In genomic region chr3:6929918-6930317, GRCh38 we compare ENCODE assay signal across 20 cellular contexts.
A peak's percentile ranks its signal among the peaks of the same experiment; 100 is the strongest.
DNase-seq lines count a peak whose midpoint lies in the region; ATAC-seq, FAIRE-seq and TF ChIP-seq lines count a peak whose summit lies in the region.
"Had no signal": no experiment of that assay in that cellular context is flagged by ENCODE, and none has a peak within 500 bp of the region (broad histone marks: within the 10 kb centered on the region; RNA-seq: fewer than 3 reads in every experiment).

No MANE protein-coding gene starts in this region.

- H3K4me2 ChIP-seq in HepG2 (ENCODE audit: low read depth, low read length) = no peak overlapping the region
- H3K4me2 ChIP-seq: A549; BLaER1 treated with 17β-estradiol and CSF1 and Interleukin-3, amounts not matched to agents 10 nM and 100 nM had no signal

- no peak overlapping the region for H3K9ac ChIP-seq in liver (ENCODE audit: low read depth in 1 of 2, low read length in 2 of 2)
- no peak overlapping the region for H3K9ac ChIP-seq in HepG2 (ENCODE audit: insufficient read depth, low read depth, low read length)
- H3K9ac ChIP-seq: BLaER1 treated with 17β-estradiol and CSF1 and Interleukin-3, amounts not matched to agents 10 nM and 100 nM had no signal

- no peak for TF ChIP-seq CTCF in liver (IDR thresholded peaks at IDR 0.05; ENCODE audit: low read depth, low read length, missing input control)
- TF ChIP-seq CTCF in HepG2 (CRISPR knock-in tag; IDR thresholded peaks at IDR 0.05) = no peak
- TF ChIP-seq CTCF in adrenal gland (IDR thresholded peaks at IDR 0.05) = no peak
- no peak for TF ChIP-seq CTCF in heart left ventricle (IDR thresholded peaks at IDR 0.05)

- no peaks in the 10 kb centered on the region for H3K27me3 ChIP-seq in liver (ENCODE audit: control insufficient read depth in 4 of 4, insufficient read depth in 4 of 4, low read length in 3 of 4)
- H3K27me3 ChIP-seq in HepG2 (ENCODE audit: control insufficient read depth in 1 of 2, insufficient read depth in 2 of 2, low read length in 2 of 2) = no peaks in the 10 kb centered on the region
- no peaks in the 10 kb centered on the region for H3K27me3 ChIP-seq in adrenal gland
- H3K27me3 ChIP-seq in heart left ventricle = peaks cover 0 to 5% (median 0%) of the 10 kb centered on the region in 9 donors
- H3K27me3 ChIP-seq: BLaER1 treated with 17β-estradiol and CSF1 and Interleukin-3, amounts not matched to agents 10 nM and 100 nM had no signal

- no peak for DNase-seq in HepG2 (ENCODE audit: low spot score)
- DNase-seq in left lobe of liver (ENCODE audit: low spot score) = no peak
- no peak for DNase-seq in adrenal gland
- DNase-seq in heart left ventricle = no peak
- DNase-seq: AML-193; Caco-2; Calu3; CD4-positive, alpha-beta T cell; CD8-positive, alpha-beta T cell; DMS79 treated with DMSO at 0.1 percent for 48 hours; GF-D8 had no signal

- no peaks in the 10 kb centered on the region for H3K79me2 ChIP-seq in HepG2 (ENCODE audit: insufficient read depth, low read length)

- FAIRE-seq in HepG2 (lab: Jason Lieb, UNC) = no peak
- FAIRE-seq: A549, D721Med, G401.6, GM12891, GM19239 had no signal

- no peak for TF ChIP-seq EP300 in HepG2 (IDR thresholded peaks at IDR 0.05; ENCODE audit: low read depth in 2 of 2, low read length in 2 of 2)
- no peak for TF ChIP-seq EP300 in HepG2 (CRISPR knock-in tag; IDR thresholded peaks at IDR 0.05; ENCODE audit: borderline replicate concordance)

- H3K4me3 ChIP-seq in liver (ENCODE audit: low read depth in 1 of 3, low read length in 3 of 3) = no peak overlapping the region
- no peak overlapping the region for H3K4me3 ChIP-seq in HepG2 (replicated peaks in 1 of 3; ENCODE audit: insufficient read depth in 1 of 3, low read depth in 2 of 3, low read length in 3 of 3)
- no peak overlapping the region for H3K4me3 ChIP-seq in adrenal gland
- no peak overlapping the region for H3K4me3 ChIP-seq in heart left ventricle
- H3K4me3 ChIP-seq: A549; BLaER1 treated with 17β-estradiol and CSF1 and Interleukin-3, amounts not matched to agents 10 nM and 100 nM had no signal

- in situ Hi-C loops in HepG2 (cut with HindIII; ENCODE audit: extremely low pct_ligation_motif_present, low pct_unique_long_range_greater_than_20kb) = no loop called here

- H3K27ac ChIP-seq in liver (ENCODE audit: low read depth in 1 of 2, low read length in 2 of 2) = no peak overlapping the region
- no peak overlapping the region for H3K27ac ChIP-seq in HepG2 (ENCODE audit: extremely low read length, insufficient read depth, low read length)
- no peak overlapping the region for H3K27ac ChIP-seq in adrenal gland
- H3K27ac ChIP-seq in heart left ventricle = no peak overlapping the region
- H3K27ac ChIP-seq: 22Rv1; A549; BLaER1 treated with 17β-estradiol and CSF1 and Interleukin-3, amounts not matched to agents 10 nM and 100 nM; C4-2B had no signal

- POLR2A ChIA-PET in HepG2 (lab: Yijun Ruan, JAX) = no interaction called here

- BruUV-seq in HepG2 (replicated peaks; lab: Mats Ljungman, UMichigan) = no TSS peak

- H4K20me1 ChIP-seq in HepG2 (ENCODE audit: insufficient read depth, low read length) = no peaks in the 10 kb centered on the region
- H4K20me1 ChIP-seq: BLaER1 treated with 17β-estradiol and CSF1 and Interleukin-3, amounts not matched to agents 10 nM and 100 nM had no signal

- peaks cover 0 to 28% (median 20%) of the 10 kb centered on the region in 4 donors for H3K4me1 ChIP-seq in liver (ENCODE audit: control insufficient read depth in 4 of 4, insufficient read depth in 4 of 4, low read length in 3 of 4)
- no peaks in the 10 kb centered on the region for H3K4me1 ChIP-seq in HepG2 (ENCODE audit: insufficient read depth, low read length)
- H3K4me1 ChIP-seq in adrenal gland (replicated peaks in 1 of 2) = no peaks in the 10 kb centered on the region
- no peaks in the 10 kb centered on the region for H3K4me1 ChIP-seq in heart left ventricle
- H3K4me1 ChIP-seq: A549; BLaER1 treated with 17β-estradiol and CSF1 and Interleukin-3, amounts not matched to agents 10 nM and 100 nM; Caco-2 had no signal

- intact Hi-C loops in HepG2 (cut with micrococcal nuclease; ENCODE audit: unreplicated experiment) = no loop called here
- intact Hi-C loops in adrenal gland (cut with DNase I) = no loop called here
- intact Hi-C loops in heart left ventricle (cut with DNase I) = no loop called here

- 52% methylated on average over 2 of the region's 2 CpGs for WGBS in liver
- WGBS in HepG2 (ENCODE audit: low lambda C conversion rate) = 9% methylated on average over 2 of the region's 2 CpGs
- WGBS in adrenal gland, 4 donors = 68 to 77% (median 72%) methylated on average over 2 of the region's 2 CpGs
- 42 to 63% (median 59%) methylated on average over 2 of the region's 2 CpGs for WGBS in heart left ventricle, 4 donors

- CTCF ChIA-PET in HepG2 (lab: Yijun Ruan, JAX; ENCODE audit: low intra/inter-chr PET ratio, low total read pairs) = no interaction called here

- no peak for TF ChIP-seq RAD21 in liver (IDR thresholded peaks at IDR 0.05)
- no peak for TF ChIP-seq RAD21 in HepG2 (CRISPR knock-in tag; IDR thresholded peaks at IDR 0.05)

- ATAC-seq in HepG2 = no peak
- peak; percentile 83 for ATAC-seq in left lobe of liver
- ATAC-seq in heart left ventricle = no peak
- ATAC-seq: A549; CD8-positive, alpha-beta T cell had no signal

- no peaks in the 10 kb centered on the region for H3K36me3 ChIP-seq in liver (ENCODE audit: control insufficient read depth in 4 of 4, insufficient read depth in 3 of 4, low read depth in 1 of 4, low read length in 3 of 4)
- H3K36me3 ChIP-seq in HepG2 (replicated peaks in 1 of 2; ENCODE audit: control insufficient read depth in 1 of 2, insufficient read depth in 2 of 2, low read length in 2 of 2) = no peaks in the 10 kb centered on the region
- no peaks in the 10 kb centered on the region for H3K36me3 ChIP-seq in adrenal gland (replicated peaks in 1 of 2)
- H3K36me3 ChIP-seq in heart left ventricle = no peaks in the 10 kb centered on the region
- H3K36me3 ChIP-seq: BLaER1 treated with 17β-estradiol and CSF1 and Interleukin-3, amounts not matched to agents 10 nM and 100 nM had no signal

- TF ChIP-seq POLR2A in HepG2 (IDR thresholded peaks at IDR 0.05; ENCODE audit: insufficient read depth in 1 of 2, low read depth in 2 of 2, low read length in 2 of 2) = no peak
- TF ChIP-seq POLR2A in adrenal gland (IDR thresholded peaks at IDR 0.05) = no peak
- TF ChIP-seq POLR2A in heart left ventricle (IDR thresholded peaks at IDR 0.05) = no peak

- H3K9me3 ChIP-seq in liver (ENCODE audit: control insufficient read depth in 4 of 4, low read length in 3 of 4) (no peaks in the 10 kb centered on the region), HepG2 (ENCODE audit: low read length) (peaks cover 75% of the 10 kb centered on the region), adrenal gland (replicated peaks in 1 of 3) (no peaks in the 10 kb centered on the region), heart left ventricle (peaks cover 0 to 2% (median 0%) of the 10 kb centered on the region in 12 donors)
- H3K9me3 ChIP-seq: A549; BLaER1 treated with 17β-estradiol and CSF1 and Interleukin-3, amounts not matched to agents 10 nM and 100 nM; Caco-2 had no signal

- H2AFZ ChIP-seq in HepG2 (ENCODE audit: low read length) = no peak overlapping the region

TF ChIP-seq in liver, 16 proteins besides CTCF, POLR2A, EP300 and RAD21 (continues in another document):
- TF ChIP-seq ATF3 (IDR thresholded peaks at IDR 0.05) (no peak), MAX (IDR thresholded peaks at IDR 0.05) (no peak), HNF4A (conservative IDR thresholded peaks at IDR 0.05) (peak in 1 of 2 donors; percentile 34), FOXA2 (IDR thresholded peaks at IDR 0.05) (peak; percentile 84), NR2F2 (IDR thresholded peaks at IDR 0.05) (no peak), SP1 (IDR thresholded peaks at IDR 0.05) (no peak), GABPA (IDR thresholded peaks at IDR 0.05 in 1 of 2, conservative IDR thresholded peaks at IDR 0.05 in 1 of 2) (no peak), JUND (IDR thresholded peaks at IDR 0.05) (no peak), YY1 (IDR thresholded peaks at IDR 0.05) (peak; percentile 13), HNF4G (IDR thresholded peaks at IDR 0.05) (no peak), RXRA (IDR thresholded peaks at IDR 0.05) (peak in 1 of 2 donors; percentile 67), FOXA1 (IDR thresholded peaks at IDR 0.05) (peak; percentile 45)

TF ChIP-seq in HepG2, 621 proteins besides CTCF, POLR2A, EP300 and RAD21 (continues in another document):
- TF ChIP-seq TRIM22 (IDR thresholded peaks at IDR 0.05) = no peak
- TF ChIP-seq ZFP90 (CRISPR knock-in tag; IDR thresholded peaks at IDR 0.05; ENCODE audit: borderline replicate concordance) = no peak
- TF ChIP-seq RFXAP (CRISPR knock-in tag; IDR thresholded peaks at IDR 0.05; ENCODE audit: borderline replicate concordance) = no peak
- no peak for TF ChIP-seq ZNF335 (CRISPR knock-in tag; IDR thresholded peaks at IDR 0.05)
- no peak for TF ChIP-seq UBTF (CRISPR knock-in tag; IDR thresholded peaks at IDR 0.05)
- TF ChIP-seq ZNF550 (CRISPR knock-in tag; IDR thresholded peaks at IDR 0.05; ENCODE audit: borderline replicate concordance) = no peak
